ENCODE assay signal across 25 cellular contexts in genomic region chr18:35671952-35672603, GRCh38.
DNase-seq lines count a peak whose midpoint lies in the region; ATAC-seq, FAIRE-seq and TF ChIP-seq lines count a peak whose summit lies in the region.
"Had no signal": no experiment of that assay in that cellular context is flagged by ENCODE, and none has a peak within 500 bp of the region (broad histone marks: within the 10 kb centered on the region; RNA-seq: fewer than 3 reads in every experiment).

No MANE protein-coding gene starts in this region.

- no peaks in the 10 kb centered on the region for H3K4me1 ChIP-seq in muscle layer of duodenum (ENCODE audit: control insufficient read depth in 1 of 2, insufficient read depth in 2 of 2, low read length in 2 of 2)
- H3K4me1 ChIP-seq in aorta (ENCODE audit: control insufficient read depth in 1 of 2, insufficient read depth in 2 of 2, low read length in 2 of 2): no peaks in the 10 kb centered on the region
- H3K4me1 ChIP-seq: esophagus squamous epithelium, tibial nerve had no signal

- H3K4me3 Mint-ChIP-seq in activated CD8-positive, alpha-beta memory T cell treated with anti-CD3 and anti-CD28 coated beads, Interleukin-2, amount 10 ng/mL, durations not matched to agents 7 days and 5 days: no peak overlapping the region
- H3K4me3 Mint-ChIP-seq: activated CD4-positive, alpha-beta T cell treated with anti-CD3 and anti-CD28 coated beads, Interleukin-2, amount 10 ng/mL, durations not matched to agents 24 days and 14 days; activated naive CD4-positive, alpha-beta T cell treated with anti-CD3 and anti-CD28 coated beads, Interleukin-2, amount 50 U/mL, for 24 hours; memory B cell; naive thymus-derived CD4-positive, alpha-beta T cell; stimulated activated naive CD8-positive, alpha-beta T cell treated with anti-CD3 and anti-CD28 coated beads, Interleukin-15, amount 100 ng/mL, for 72 hours had no signal

- no peaks in the 10 kb centered on the region for H3K9me3 ChIP-seq in muscle layer of duodenum (ENCODE audit: control insufficient read depth in 1 of 2, low read length in 2 of 2)
- H3K9me3 ChIP-seq in aorta (ENCODE audit: control insufficient read depth, low read length): no peaks in the 10 kb centered on the region
- H3K9me3 ChIP-seq: esophagus squamous epithelium, tibial nerve had no signal

- no peak for TF ChIP-seq CTCF in bronchial epithelial cell (IDR thresholded peaks at IDR 0.05; ENCODE audit: insufficient read depth, low read length, severe bottlenecking)

- H3K4me3 ChIP-seq in bronchial epithelial cell (ENCODE audit: low read depth, low read length) (no peak overlapping the region), muscle layer of duodenum (ENCODE audit: low read depth in 1 of 2, low read length in 2 of 2) (no peak overlapping the region), aorta (ENCODE audit: low read length in 2 of 2) (no peak overlapping the region)
- H3K4me3 ChIP-seq: esophagus squamous epithelium, tibial nerve had no signal

- peak overlapping the region; percentile 28 for H3K27ac ChIP-seq in muscle layer of duodenum (ENCODE audit: low read length)
- no peak overlapping the region for H3K27ac ChIP-seq in aorta (ENCODE audit: low read depth in 1 of 2, low read length in 2 of 2)
- H3K27ac ChIP-seq: C4-2B, esophagus squamous epithelium, tibial nerve had no signal

- FAIRE-seq in bronchial epithelial cell (lab: Jason Lieb, UNC): no peak
- FAIRE-seq: astrocyte had no signal

- DNase-seq in AG08396 (ENCODE audit: low spot score) (peak; percentile 9), LHCN-M2 (ENCODE audit: low read depth) (peak; percentile 19), bronchial epithelial cell (ENCODE audit: low read depth) (peak; percentile 14), aorta (no peak), DMS153 treated with DMSO at 0.1 percent for 48 hours (lab: John Stamatoyannopoulos, UW; ENCODE audit: unreplicated experiment) (no peak)
- no peak for DNase-seq in activated CD4-positive, CD25-positive, alpha-beta regulatory T cell (lab: John Stamatoyannopoulos, UW)
- DNase-seq in activated CD8-positive, alpha-beta memory T cell treated with anti-CD3 and anti-CD28 coated beads, Interleukin-2, amount 10 ng/mL, durations not matched to agents 7 days and 5 days: no peak
- DNase-seq: activated CD4-positive, alpha-beta T cell treated with anti-CD3 and anti-CD28 coated beads, Interleukin-2, amount 10 ng/mL, durations not matched to agents 24 days and 14 days; effector memory CD4-positive, alpha-beta T cell; esophagus squamous epithelium; KG1; kidney glomerular epithelial cell; naive thymus-derived CD4-positive, alpha-beta T cell; NCI-H187; NCI-H2227 treated with DMSO at 0.1 percent for 48 hours; NCI-H748 treated with DMSO at 0.1 percent for 48 hours; retina; SIG-M5; stimulated activated naive CD8-positive, alpha-beta T cell treated with anti-CD3 and anti-CD28 coated beads, Interleukin-15, amount 100 ng/mL, for 72 hours had no signal

- ATAC-seq in aorta (ENCODE audit: low FRiP score): no peak
- ATAC-seq in activated CD8-positive, alpha-beta memory T cell treated with anti-CD3 and anti-CD28 coated beads, Interleukin-2, amount 10 ng/mL, durations not matched to agents 7 days and 5 days: no peak
- ATAC-seq: naive thymus-derived CD4-positive, alpha-beta T cell; stimulated activated naive CD8-positive, alpha-beta T cell treated with anti-CD3 and anti-CD28 coated beads, Interleukin-15, amount 100 ng/mL, for 72 hours had no signal

- intact Hi-C loops in aorta (cut with DNase I): no loop called here

- no peaks in the 10 kb centered on the region for H3K27me3 Mint-ChIP-seq in activated CD8-positive, alpha-beta memory T cell treated with anti-CD3 and anti-CD28 coated beads, Interleukin-2, amount 10 ng/mL, durations not matched to agents 7 days and 5 days
- H3K27me3 Mint-ChIP-seq: activated CD4-positive, alpha-beta T cell treated with anti-CD3 and anti-CD28 coated beads, Interleukin-2, amount 10 ng/mL, durations not matched to agents 24 days and 14 days; activated naive CD4-positive, alpha-beta T cell treated with anti-CD3 and anti-CD28 coated beads, Interleukin-2, amount 50 U/mL, for 24 hours; memory B cell; naive thymus-derived CD4-positive, alpha-beta T cell; stimulated activated naive CD8-positive, alpha-beta T cell treated with anti-CD3 and anti-CD28 coated beads, Interleukin-15, amount 100 ng/mL, for 72 hours had no signal

- H3K9me3 Mint-ChIP-seq in activated CD8-positive, alpha-beta memory T cell treated with anti-CD3 and anti-CD28 coated beads, Interleukin-2, amount 10 ng/mL, durations not matched to agents 7 days and 5 days (ENCODE audit: low read depth): peaks cover 5% of the 10 kb centered on the region
- H3K9me3 Mint-ChIP-seq: activated CD4-positive, alpha-beta T cell treated with anti-CD3 and anti-CD28 coated beads, Interleukin-2, amount 10 ng/mL, durations not matched to agents 24 days and 14 days; activated naive CD4-positive, alpha-beta T cell treated with anti-CD3 and anti-CD28 coated beads, Interleukin-2, amount 50 U/mL, for 24 hours; memory B cell; stimulated activated naive CD8-positive, alpha-beta T cell treated with anti-CD3 and anti-CD28 coated beads, Interleukin-15, amount 100 ng/mL, for 72 hours had no signal

- H3K27me3 ChIP-seq in bronchial epithelial cell (ENCODE audit: control insufficient read depth, insufficient read depth, low read length) (no peaks in the 10 kb centered on the region), muscle layer of duodenum (ENCODE audit: low read depth, low read length) (no peaks in the 10 kb centered on the region), aorta (ENCODE audit: control insufficient read depth in 1 of 2, insufficient read depth in 2 of 2, low read length in 1 of 2) (no peaks in the 10 kb centered on the region)
- H3K27me3 ChIP-seq: esophagus squamous epithelium, tibial nerve had no signal

- H3K4me1 Mint-ChIP-seq in activated CD8-positive, alpha-beta memory T cell treated with anti-CD3 and anti-CD28 coated beads, Interleukin-2, amount 10 ng/mL, durations not matched to agents 7 days and 5 days: no peaks in the 10 kb centered on the region
- H3K4me1 Mint-ChIP-seq: activated CD4-positive, alpha-beta T cell treated with anti-CD3 and anti-CD28 coated beads, Interleukin-2, amount 10 ng/mL, durations not matched to agents 24 days and 14 days; activated naive CD4-positive, alpha-beta T cell treated with anti-CD3 and anti-CD28 coated beads, Interleukin-2, amount 50 U/mL, for 24 hours; stimulated activated naive CD8-positive, alpha-beta T cell treated with anti-CD3 and anti-CD28 coated beads, Interleukin-15, amount 100 ng/mL, for 72 hours had no signal

- no peak overlapping the region for H3K27ac Mint-ChIP-seq in activated CD8-positive, alpha-beta memory T cell treated with anti-CD3 and anti-CD28 coated beads, Interleukin-2, amount 10 ng/mL, durations not matched to agents 7 days and 5 days
- H3K27ac Mint-ChIP-seq: activated CD4-positive, alpha-beta T cell treated with anti-CD3 and anti-CD28 coated beads, Interleukin-2, amount 10 ng/mL, durations not matched to agents 24 days and 14 days; activated naive CD4-positive, alpha-beta T cell treated with anti-CD3 and anti-CD28 coated beads, Interleukin-2, amount 50 U/mL, for 24 hours; memory B cell; naive thymus-derived CD4-positive, alpha-beta T cell; stimulated activated naive CD8-positive, alpha-beta T cell treated with anti-CD3 and anti-CD28 coated beads, Interleukin-15, amount 100 ng/mL, for 72 hours had no signal

- 26 to 44% methylated on average over 1 of the region's 1 CpG for WGBS in aorta, 2 donors

- H3K36me3 ChIP-seq in bronchial epithelial cell (ENCODE audit: control insufficient read depth, insufficient read depth, low read length) (peaks cover under 1% of the 10 kb centered on the region), muscle layer of duodenum (ENCODE audit: control insufficient read depth in 1 of 2, insufficient read depth in 2 of 2, low read length in 2 of 2) (peaks cover 0 to 12% of the 10 kb centered on the region in 2 donors), aorta (ENCODE audit: control insufficient read depth in 1 of 2, insufficient read depth in 2 of 2, low read length in 1 of 2) (peaks cover 0 to under 1% of the 10 kb centered on the region in 2 donors)

- peaks cover 11% of the 10 kb centered on the region for H3K36me3 Mint-ChIP-seq in activated CD8-positive, alpha-beta memory T cell treated with anti-CD3 and anti-CD28 coated beads, Interleukin-2, amount 10 ng/mL, durations not matched to agents 7 days and 5 days

- CTCF ChIA-PET in activated CD8-positive, alpha-beta memory T cell treated with anti-CD3 and anti-CD28 coated beads, Interleukin-2, amount 10 ng/mL, durations not matched to agents 7 days and 5 days (lab: Charles Lee): no interaction called here

Comparison
In these comparisons a context has a peak if more than half of its experiments do, and no peak if none do; other contexts are left out.
1. DNase-seq: peak in AG08396 (single experiment), LHCN-M2 (single experiment) and bronchial epithelial cell (single experiment); none in activated CD4-positive, CD25-positive, alpha-beta regulatory T cell (0 of 4), aorta (0 of 2), DMS153 treated with DMSO at 0.1 percent for 48 hours (single experiment) and activated CD8-positive, alpha-beta memory T cell treated with anti-CD3 and anti-CD28 coated beads, Interleukin-2, amount 10 ng/mL, durations not matched to agents 7 days and 5 days (single experiment).